In the genomic region with DNA sequence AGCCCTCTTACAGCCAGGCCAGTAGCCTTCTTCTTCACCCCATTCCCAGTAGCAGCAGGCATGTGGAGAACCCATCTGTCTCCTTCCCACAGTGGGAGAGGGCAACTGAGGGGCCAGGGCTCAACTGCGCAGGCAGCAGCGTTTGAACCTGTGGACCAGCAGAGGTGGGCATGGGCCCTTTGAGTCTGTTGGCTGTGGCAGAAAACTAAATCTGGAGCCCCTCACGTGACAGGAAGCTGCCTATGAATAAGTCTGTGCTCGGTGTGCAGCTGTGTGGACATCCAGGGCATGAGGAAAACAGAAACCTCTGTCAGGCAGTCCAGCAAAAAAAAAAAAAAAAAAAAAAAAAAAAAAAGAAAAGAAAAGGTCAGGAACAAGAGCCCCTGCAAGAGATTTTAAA, we compare ENCODE assay signal across 8 cellular contexts.
DNase-seq lines count a peak whose midpoint lies in the region; ATAC-seq and TF ChIP-seq lines count a peak whose summit lies in the region.

No MANE protein-coding gene starts in this region.

- no peak for TF ChIP-seq CTCF in Peyer's patch (IDR thresholded peaks at IDR 0.05)

- TF ChIP-seq POLR2A in Peyer's patch (IDR thresholded peaks at IDR 0.05) = no peak

- no peaks in the 10 kb centered on the region for H3K4me1 ChIP-seq in Peyer's patch

- H3K27me3 ChIP-seq in Peyer's patch = no peaks in the 10 kb centered on the region

- H3K36me3 Mint-ChIP-seq in stimulated activated effector memory CD8-positive, alpha-beta T cell treated with anti-CD3 and anti-CD28 coated beads, Interleukin-12 subunit alpha, Interleukin-12 subunit beta, amount 100 ng/mL, for 72 hours = no peaks in the 10 kb centered on the region

- no peak overlapping the region for H3K27ac ChIP-seq in Peyer's patch

- no peak overlapping the region for H3K27ac Mint-ChIP-seq in stimulated activated effector memory CD8-positive, alpha-beta T cell treated with anti-CD3 and anti-CD28 coated beads, Interleukin-12 subunit alpha, Interleukin-12 subunit beta, amount 100 ng/mL, for 72 hours

- H3K4me3 Mint-ChIP-seq in stimulated activated effector memory CD8-positive, alpha-beta T cell treated with anti-CD3 and anti-CD28 coated beads, Interleukin-12 subunit alpha, Interleukin-12 subunit beta, amount 100 ng/mL, for 72 hours = no peak overlapping the region

- peaks cover 36% of the 10 kb centered on the region for H3K4me1 Mint-ChIP-seq in stimulated activated effector memory CD8-positive, alpha-beta T cell treated with anti-CD3 and anti-CD28 coated beads, Interleukin-12 subunit alpha, Interleukin-12 subunit beta, amount 100 ng/mL, for 72 hours

- no peaks in the 10 kb centered on the region for H3K9me3 Mint-ChIP-seq in stimulated activated effector memory CD8-positive, alpha-beta T cell treated with anti-CD3 and anti-CD28 coated beads, Interleukin-12 subunit alpha, Interleukin-12 subunit beta, amount 100 ng/mL, for 72 hours

- H3K9me3 ChIP-seq in Peyer's patch = no peaks in the 10 kb centered on the region

- intact Hi-C loops in Right ventricle myocardium inferior (cut with DNase I) (no loop called here), cardiac septum (cut with DNase I) (no loop called here)

- no peak for DNase-seq in Right ventricle myocardium inferior (ENCODE audit: missing footprints)
- no peak for DNase-seq in cardiac septum (ENCODE audit: low spot score)
- DNase-seq in Peyer's patch = peak in 2 of 3 donors; percentile 54 to 55
- DNase-seq in stimulated activated effector memory CD8-positive, alpha-beta T cell treated with anti-CD3 and anti-CD28 coated beads, Interleukin-12 subunit alpha, Interleukin-12 subunit beta, amount 100 ng/mL, for 72 hours (ENCODE audit: low spot score in 2 of 2) = peak in 1 of 2 donors; percentile 69
- DNase-seq in NCI-H2227 treated with DMSO at 0.1 percent for 48 hours (lab: John Stamatoyannopoulos, UW) = no peak
- DNase-seq in NCI-H2196 (lab: John Stamatoyannopoulos, UW; ENCODE audit: unreplicated experiment) = no peak
- no peak for DNase-seq in activated effector memory CD4-positive, alpha-beta T cell treated with anti-CD3 and anti-CD28 coated beads, Interleukin-2, amount 50 U/mL, for 16 hours

- no peaks in the 10 kb centered on the region for H3K36me3 ChIP-seq in Peyer's patch

- no peak overlapping the region for H3K4me3 ChIP-seq in Peyer's patch

- ATAC-seq in Right ventricle myocardium inferior = peak; percentile 31
- ATAC-seq in HG02884 (IDR thresholded peaks at IDR 0.05; ENCODE audit: unreplicated experiment) = peak; percentile 69
- ATAC-seq in stimulated activated effector memory CD8-positive, alpha-beta T cell treated with anti-CD3 and anti-CD28 coated beads, Interleukin-12 subunit alpha, Interleukin-12 subunit beta, amount 100 ng/mL, for 72 hours = peak; percentile 69

Comparison
In these comparisons a context has a peak if more than half of its experiments do, and no peak if none do; other contexts are left out.
1. DNase-seq: peak in Peyer's patch (2 of 3); none in Right ventricle myocardium inferior (single experiment), cardiac septum (single experiment), NCI-H2227 treated with DMSO at 0.1 percent for 48 hours (single experiment), NCI-H2196 (single experiment) and activated effector memory CD4-positive, alpha-beta T cell treated with anti-CD3 and anti-CD28 coated beads, Interleukin-2, amount 50 U/mL, for 16 hours (single experiment).
2. Peak in every context shown above with its lines, with median percentiles within 50 percentile points of each other: ATAC-seq.